ENCODE assay signal across 16 cellular contexts in the genomic region with DNA sequence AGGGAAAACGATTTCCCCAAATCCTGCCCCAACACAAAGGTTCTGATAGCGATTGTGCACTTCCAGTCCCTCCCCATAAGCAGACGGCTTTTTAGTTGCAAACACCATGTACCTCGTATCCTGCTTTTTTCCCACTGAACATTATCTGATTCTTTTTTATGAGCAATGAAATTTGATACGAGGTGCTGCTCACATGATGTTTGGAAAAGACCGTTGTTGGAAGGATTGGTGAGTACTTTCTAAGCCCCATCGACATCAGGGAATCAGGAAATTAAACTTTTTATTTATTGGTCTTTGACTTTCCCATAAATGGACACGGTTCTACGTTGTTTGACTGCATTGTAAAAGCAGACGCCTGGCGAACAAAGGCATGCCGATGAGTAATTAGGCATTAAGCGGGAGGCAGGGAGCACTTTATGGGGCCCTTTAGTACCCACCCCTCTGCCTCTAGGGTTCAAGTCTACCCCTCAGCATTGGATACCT. TPM values are rescaled to one million over a fixed set of nuclear protein-coding genes. Genes with fewer than 3 reads are reported as not detected.
DNase-seq lines count a peak whose midpoint lies in the region; ATAC-seq, FAIRE-seq and TF ChIP-seq lines count a peak whose summit lies in the region.
"Had no signal": no experiment of that assay in that cellular context is flagged by ENCODE, and none has a peak within 500 bp of the region (broad histone marks: within the 10 kb centered on the region; RNA-seq: fewer than 3 reads in every experiment).

No MANE protein-coding gene starts in this region.

- no peaks in the 10 kb centered on the region for H3K9me3 ChIP-seq in OCI-LY7 (ENCODE audit: low read length)
- no peaks in the 10 kb centered on the region for H3K9me3 ChIP-seq in ascending aorta
- H3K9me3 ChIP-seq: heart right ventricle had no signal

- H3K4me2 ChIP-seq in OCI-LY7 (ENCODE audit: low read length): no peak overlapping the region

- CTCF ChIA-PET in OCI-LY7 (lab: Charles Lee; ENCODE audit: unreplicated experiment): no interaction called here

- H3K4me1 ChIP-seq in OCI-LY7 (ENCODE audit: insufficient read depth, low read length, poor library complexity, severe bottlenecking) (no peaks in the 10 kb centered on the region), ascending aorta (no peaks in the 10 kb centered on the region)
- H3K4me1 ChIP-seq: heart right ventricle had no signal

- H3K27ac ChIP-seq in OCI-LY7 (ENCODE audit: low read depth, low read length, poor library complexity, severe bottlenecking): no peak overlapping the region
- no peak overlapping the region for H3K27ac ChIP-seq in ascending aorta
- H3K27ac ChIP-seq: dorsolateral prefrontal cortex, heart right ventricle had no signal

- H3K36me3 ChIP-seq in OCI-LY7 (ENCODE audit: insufficient read depth, low read length) (no peaks in the 10 kb centered on the region), ascending aorta (no peaks in the 10 kb centered on the region)
- H3K36me3 ChIP-seq: heart right ventricle had no signal

- POLR2A ChIA-PET in OCI-LY7 (lab: Charles Lee): interaction anchor here (0.5 to 0.6 kb wide), 2 partner anchors 39 to 72 kb away, joined by 3 to 6 read pairs; no protein-coding TSS in a partner anchor

- TF ChIP-seq CTCF in OCI-LY7 (conservative IDR thresholded peaks at IDR 0.05; ENCODE audit: low read length) (no peak), ascending aorta (IDR thresholded peaks at IDR 0.05) (no peak)

- DNase-seq in SIG-M5 treated with dmso at 0.1 percent for 504 hours (lab: John Stamatoyannopoulos, UW; ENCODE audit: unreplicated experiment) (peak; percentile 6), SIG-M5 (lab: John Stamatoyannopoulos, UW) (no peak), NCI-H345 (lab: John Stamatoyannopoulos, UW) (peak; percentile 37), OCI-LY7 (ENCODE audit: low spot score) (no peak), GM19240 (ENCODE audit: insufficient read length, low spot score) (no peak), ascending aorta (ENCODE audit: low spot score in 2 of 2) (no peak)
- DNase-seq: activated naive CD8-positive, alpha-beta T cell treated with anti-CD3 and anti-CD28 coated beads, Interleukin-2, amount 10 ng/mL, durations not matched to agents 7 days and 5 days; dorsolateral prefrontal cortex; heart right ventricle; IMR-90; stimulated activated CD4-positive, alpha-beta T cell treated with anti-CD3 and anti-CD28 coated beads, Interleukin-4, amount 100 ng/mL, for 1 hour; stimulated activated naive CD8-positive, alpha-beta T cell treated with anti-CD3 and anti-CD28 coated beads, Interleukin-15, amount 100 ng/mL, for 72 hours had no signal

- H3K4me3 ChIP-seq in OCI-LY7 (ENCODE audit: low read depth, low read length, poor library complexity, severe bottlenecking): no peak overlapping the region
- no peak overlapping the region for H3K4me3 ChIP-seq in ascending aorta
- H3K4me3 ChIP-seq: dorsolateral prefrontal cortex, heart right ventricle had no signal

- no peak for ATAC-seq in HG02885 (IDR thresholded peaks at IDR 0.05; ENCODE audit: poor library complexity, unreplicated experiment)
- ATAC-seq: heart right ventricle; stimulated activated naive CD8-positive, alpha-beta T cell treated with anti-CD3 and anti-CD28 coated beads, Interleukin-15, amount 100 ng/mL, for 72 hours had no signal

- intact Hi-C loops in OCI-LY7 (cut with micrococcal nuclease; ENCODE audit: unreplicated experiment) (no loop called here), ascending aorta (cut with DNase I) (no loop called here)

- H3K79me2 ChIP-seq in OCI-LY7 (ENCODE audit: insufficient read depth, low read depth, low read length): no peaks in the 10 kb centered on the region

- H2AFZ ChIP-seq in OCI-LY7 (ENCODE audit: low read length): no peak overlapping the region

- H3K27me3 ChIP-seq in ascending aorta: no peaks in the 10 kb centered on the region

- H3K9me2 ChIP-seq in OCI-LY7 (ENCODE audit: insufficient read depth, low read length): no peaks in the 10 kb centered on the region

- H4K20me1 ChIP-seq in OCI-LY7 (ENCODE audit: insufficient read depth, low read length): no peaks in the 10 kb centered on the region

- FAIRE-seq in endometrium (lab: Jason Lieb, UNC): peak; percentile 80

- BruUV-seq in OCI-LY7 (replicated peaks; lab: Mats Ljungman, UMichigan): no TSS peak

RNA-seq across cellular contexts. Expression of gene TEX36, which starts 49.4 kb away (rescaled TPM):
- total RNA-seq in OCI-LY7 (2014; rRNA removed; shearing (Covaris generic)): not detected in 2 replicates
- total RNA-seq in OCI-LY7 (2022) (not detected in 2 replicates), ascending aorta (not detected)
- total RNA-seq: activated naive CD8-positive, alpha-beta T cell treated with anti-CD3 and anti-CD28 coated beads, Interleukin-2, amount 10 ng/mL, durations not matched to agents 7 days and 5 days; dorsolateral prefrontal cortex; heart right ventricle; IMR-90; lung microvascular endothelial cell; omental fat pad had no signal

Comparison
In these comparisons a context has a peak if more than half of its experiments do, and no peak if none do; other contexts are left out.
1. DNase-seq: peak in SIG-M5 treated with dmso at 0.1 percent for 504 hours (single experiment) and NCI-H345 (single experiment); none in SIG-M5 (single experiment), OCI-LY7 (single experiment), GM19240 (single experiment) and ascending aorta (0 of 2).